ENCODE assay signal across 23 cellular contexts in the genomic region with DNA sequence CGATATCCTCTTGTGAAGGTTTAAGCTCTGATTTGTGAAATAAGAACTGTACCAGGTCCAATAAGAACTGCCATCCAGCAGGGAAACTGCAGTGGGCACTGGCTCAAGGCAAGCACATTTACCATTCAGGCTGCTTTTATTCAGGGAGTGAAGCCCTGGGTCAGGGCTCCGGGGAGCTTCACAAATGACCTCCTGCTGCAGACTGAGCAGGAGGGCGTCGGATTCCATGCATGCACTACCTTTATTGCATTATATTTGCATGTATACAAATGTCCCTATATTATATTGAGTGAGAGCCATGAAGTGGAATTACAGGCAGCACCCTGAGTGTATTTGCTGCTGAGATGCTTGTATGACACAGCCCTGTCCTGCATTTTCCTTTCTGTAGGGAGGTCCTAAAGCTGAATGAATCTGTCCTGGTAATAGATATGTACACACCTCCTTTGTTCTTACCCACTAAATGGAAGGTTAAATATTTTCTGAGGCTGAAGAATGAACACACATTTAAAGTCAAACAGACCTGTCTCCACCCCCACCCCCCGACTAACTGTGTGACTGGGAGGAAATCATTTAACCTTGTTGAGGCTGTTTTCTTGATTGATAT.
DNase-seq lines count a peak whose midpoint lies in the region; ATAC-seq, FAIRE-seq and TF ChIP-seq lines count a peak whose summit lies in the region.
"Had no signal": no experiment of that assay in that cellular context is flagged by ENCODE, and none has a peak within 500 bp of the region (broad histone marks: within the 10 kb centered on the region; RNA-seq: fewer than 3 reads in every experiment).

No MANE protein-coding gene starts in this region.

- no peak overlapping the region for H3K4ac ChIP-seq in trophoblast cell (ENCODE audit: low read depth, low read length)

- H2BK120ac ChIP-seq in trophoblast cell (ENCODE audit: insufficient read depth, low read length, poor library complexity), result no peak overlapping the region

- WGBS in K562 (ENCODE audit: insufficient coverage, low coverage, missing lambda C conversion rate), result 0% methylated on average over 5 of the region's 5 CpGs
- no CpG with 5 or more reads among the region's 5 CpGs for WGBS in trophoblast cell (ENCODE audit: extremely low coverage, insufficient coverage, insufficient read length)

- H3K4me2 ChIP-seq in K562 (ENCODE audit: insufficient read depth, low read length), result no peak overlapping the region
- no peak overlapping the region for H3K4me2 ChIP-seq in trophoblast cell (ENCODE audit: low read length)

- POLR2A ChIA-PET in K562 (lab: Yijun Ruan, JAX), result no interaction called here

- H4K8ac ChIP-seq in trophoblast cell (ENCODE audit: low read depth, low read length), result no peak overlapping the region

- H3K9me3 ChIP-seq in HAP-1 (no peaks in the 10 kb centered on the region), K562 (replicated peaks; ENCODE audit: control insufficient read depth, insufficient read depth, low read depth, low read length) (no peaks in the 10 kb centered on the region), trophoblast cell (ENCODE audit: insufficient read depth, low read depth, low read length) (no peaks in the 10 kb centered on the region)
- H3K9me3 ChIP-seq: BLaER1 treated with 17β-estradiol and CSF1 and Interleukin-3, amounts not matched to agents 10 nM and 100 nM; Caco-2; MG63 had no signal

- H3K4me3 ChIP-seq in HAP-1 (no peak overlapping the region), K562 (no peak overlapping the region), trophoblast cell (ENCODE audit: low read depth, low read length) (no peak overlapping the region)
- H3K4me3 ChIP-seq: BLaER1 treated with 17β-estradiol and CSF1 and Interleukin-3, amounts not matched to agents 10 nM and 100 nM; MG63 had no signal

- TF ChIP-seq EP300 in K562 (IDR thresholded peaks at IDR 0.05; ENCODE audit: low read length), result no peak

- no peak overlapping the region for H3K23ac ChIP-seq in trophoblast cell (ENCODE audit: low read length)

- intact Hi-C loops in K562 (cut with micrococcal nuclease), result no loop called here

- H3K36me3 ChIP-seq in HAP-1 (replicated peaks) (no peaks in the 10 kb centered on the region), K562 (ENCODE audit: control insufficient read depth, insufficient read depth, low read length) (no peaks in the 10 kb centered on the region), trophoblast cell (ENCODE audit: control insufficient read depth in 1 of 2, insufficient read depth in 2 of 2, low read length in 2 of 2) (no peaks in the 10 kb centered on the region)
- H3K36me3 ChIP-seq: BLaER1 treated with 17β-estradiol and CSF1 and Interleukin-3, amounts not matched to agents 10 nM and 100 nM; MG63 had no signal

- H3K27ac ChIP-seq in K562 (ENCODE audit: extremely low read depth, low read depth, low read length) (no peak overlapping the region), trophoblast cell (ENCODE audit: low read depth, low read length) (no peak overlapping the region)
- H3K27ac ChIP-seq: BLaER1 treated with 17β-estradiol and CSF1 and Interleukin-3, amounts not matched to agents 10 nM and 100 nM; epithelial cell of prostate; RWPE1 had no signal

- H2BK12ac ChIP-seq in trophoblast cell (ENCODE audit: low read length), result no peak overlapping the region

- in situ Hi-C loops in HAP-1 (cut with MboI; ENCODE audit: low sequenced_read_pairs) (no loop called here), K562 (cut with MboI) (no loop called here)

- H4K12ac ChIP-seq in trophoblast cell (ENCODE audit: low read depth, low read length), result no peak overlapping the region

- no peak overlapping the region for H2BK5ac ChIP-seq in trophoblast cell (ENCODE audit: low read depth, low read length, poor library complexity)

- DNase-seq in HAP-1 (ENCODE audit: low spot score in 2 of 2), result peak; percentile 18 to 32
- peak; percentile 32 to 66 for DNase-seq in NCI-H2081 (lab: John Stamatoyannopoulos, UW)
- DNase-seq in K562 (ENCODE audit: extremely low read depth in 1 of 4, low spot score in 3 of 4), result no peak
- no peak for DNase-seq in trophoblast cell
- DNase-seq in T-helper 1 cell, result no peak
- DNase-seq in NCI-H345 treated with DMSO at 0.1 percent for 48 hours (lab: John Stamatoyannopoulos, UW; ENCODE audit: unreplicated experiment), result no peak
- DNase-seq: activated CD4-positive, alpha-beta T cell treated with anti-CD3 and anti-CD28 coated beads for 1 hour; activated CD8-positive, alpha-beta T cell treated with anti-CD3 and anti-CD28 coated beads, Interleukin-2, amount 10 ng/mL, durations not matched to agents 7 days and 5 days; effector CD4-positive, alpha-beta T cell; GOT3; KBM-7; MG63; natural killer cell; NCI-H510A; stimulated activated CD4-positive, alpha-beta T cell treated with anti-CD3 and anti-CD28 coated beads, Interleukin-2, amount 100 ng/mL, for 24 hours had no signal

- H4K20me1 ChIP-seq in K562 (replicated peaks; ENCODE audit: control insufficient read depth, insufficient read depth, low read length), result no peaks in the 10 kb centered on the region; the same call in 1 of the 2 replicates
- H4K20me1 ChIP-seq: BLaER1 treated with 17β-estradiol and CSF1 and Interleukin-3, amounts not matched to agents 10 nM and 100 nM had no signal

- TF ChIP-seq RAD21 in K562 (CRISPR knock-in tag; conservative IDR thresholded peaks at IDR 0.05 in 1 of 2, IDR thresholded peaks at IDR 0.05 in 1 of 2), result no peak

- H3K18ac ChIP-seq in trophoblast cell (ENCODE audit: low read length), result no peak overlapping the region

- TF ChIP-seq CTCF in K562 (IDR thresholded peaks at IDR 0.05 in 2 of 3, conservative IDR thresholded peaks at IDR 0.05 in 1 of 3; ENCODE audit: insufficient read depth in 2 of 3, low read depth in 1 of 3, low read length in 3 of 3), result no peak

- H3K27me3 ChIP-seq in HAP-1 (ENCODE audit: low read depth) (no peaks in the 10 kb centered on the region), K562 (ENCODE audit: control insufficient read depth in 2 of 2, insufficient read depth in 2 of 2, low read length in 2 of 2) (no peaks in the 10 kb centered on the region), trophoblast cell (ENCODE audit: insufficient read depth, low read length) (no peaks in the 10 kb centered on the region)
- H3K27me3 ChIP-seq: BLaER1 treated with 17β-estradiol and CSF1 and Interleukin-3, amounts not matched to agents 10 nM and 100 nM; MG63 had no signal

- BruUV-seq in K562 (replicated peaks; lab: Mats Ljungman, UMichigan), result no TSS peak

- H4K91ac ChIP-seq in trophoblast cell (ENCODE audit: low read depth, low read length), result no peak overlapping the region

- H2AFZ ChIP-seq in K562 (ENCODE audit: low read depth, low read length), result no peak overlapping the region
- no peak overlapping the region for H2AFZ ChIP-seq in trophoblast cell (ENCODE audit: insufficient read depth, low read length, poor library complexity)

- CTCF ChIA-PET in K562 (lab: Yijun Ruan, JAX; ENCODE audit: low intra/inter-chr PET ratio), result no interaction called here

- FAIRE-seq in K562 (lab: Jason Lieb, UNC), result no peak
- FAIRE-seq: bronchial epithelial cell, keratinocyte had no signal

- no peak for ATAC-seq in K562
- no peak for ATAC-seq in HG03045 (IDR thresholded peaks at IDR 0.05; ENCODE audit: unreplicated experiment)
- ATAC-seq: activated CD8-positive, alpha-beta T cell treated with anti-CD3 and anti-CD28 coated beads, Interleukin-2, amount 10 ng/mL, durations not matched to agents 7 days and 5 days; activated naive CD4-positive, alpha-beta T cell treated with anti-CD3 and anti-CD28 coated beads, Interleukin-2, amount 50 U/mL, for 72 hours; natural killer cell had no signal

- no peak overlapping the region for H2AK5ac ChIP-seq in trophoblast cell (ENCODE audit: low read length)

- H3K4me1 ChIP-seq in HAP-1 (peaks cover 20% of the 10 kb centered on the region), K562 (replicated peaks in 1 of 2; ENCODE audit: control insufficient read depth in 2 of 2, insufficient read depth in 2 of 2, low read length in 2 of 2) (no peaks in the 10 kb centered on the region), trophoblast cell (ENCODE audit: control insufficient read depth in 1 of 2, insufficient read depth in 2 of 2, low read length in 2 of 2) (no peaks in the 10 kb centered on the region)

- H3K79me2 ChIP-seq in K562 (ENCODE audit: control insufficient read depth, insufficient read depth, low read length) (no peaks in the 10 kb centered on the region), trophoblast cell (ENCODE audit: control insufficient read depth, insufficient read depth, low read length, poor library complexity) (no peaks in the 10 kb centered on the region)

- no peaks in the 10 kb centered on the region for H3K79me1 ChIP-seq in trophoblast cell (ENCODE audit: low read length)

- no peak for TF ChIP-seq POLR2A in K562 (conservative IDR thresholded peaks at IDR 0.05)

- no peak overlapping the region for H3K9ac ChIP-seq in K562 (ENCODE audit: insufficient read depth in 1 of 2, low read depth in 2 of 2, low read length in 2 of 2)
- peak overlapping the region; percentile 59 for H3K9ac ChIP-seq in trophoblast cell (ENCODE audit: low read length)
- H3K9ac ChIP-seq: BLaER1 treated with 17β-estradiol and CSF1 and Interleukin-3, amounts not matched to agents 10 nM and 100 nM had no signal

- no peak overlapping the region for H3K14ac ChIP-seq in trophoblast cell (ENCODE audit: low read length)

- no peaks in the 10 kb centered on the region for H3K9me1 ChIP-seq in K562 (ENCODE audit: control insufficient read depth, insufficient read depth, low read length)

TF ChIP-seq in K562, 482 proteins besides CTCF, POLR2A, EP300 and RAD21:
- TF ChIP-seq, protein P1, sequence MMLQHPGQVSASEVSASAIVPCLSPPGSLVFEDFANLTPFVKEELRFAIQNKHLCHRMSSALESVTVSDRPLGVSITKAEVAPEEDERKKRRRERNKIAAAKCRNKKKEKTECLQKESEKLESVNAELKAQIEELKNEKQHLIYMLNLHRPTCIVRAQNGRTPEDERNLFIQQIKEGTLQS (IDR thresholded peaks at IDR 0.05), result 0 out of 2 replicates have a peak, but pooled peaks have one; percentile 1
- TF ChIP-seq, protein P1 (CRISPR knock-in tag; conservative IDR thresholded peaks at IDR 0.05), result no peak
- TF ChIP-seq CBX2 (IDR thresholded peaks at IDR 0.05; ENCODE audit: insufficient read depth, low read length, poor library complexity, severe bottlenecking), result no peak
- no peak for TF ChIP-seq RFX1 (IDR thresholded peaks at IDR 0.05)

Comparison
In these comparisons a context has a peak if more than half of its experiments do, and no peak if none do; other contexts are left out.
1. DNase-seq: peak in HAP-1 (2 of 2) and NCI-H2081 (2 of 2); none in K562 (0 of 4), trophoblast cell (0 of 2), T-helper 1 cell (0 of 5) and NCI-H345 treated with DMSO at 0.1 percent for 48 hours (single experiment).